Comparison of ENCODE assay signal across 18 cellular contexts in the genomic region with DNA sequence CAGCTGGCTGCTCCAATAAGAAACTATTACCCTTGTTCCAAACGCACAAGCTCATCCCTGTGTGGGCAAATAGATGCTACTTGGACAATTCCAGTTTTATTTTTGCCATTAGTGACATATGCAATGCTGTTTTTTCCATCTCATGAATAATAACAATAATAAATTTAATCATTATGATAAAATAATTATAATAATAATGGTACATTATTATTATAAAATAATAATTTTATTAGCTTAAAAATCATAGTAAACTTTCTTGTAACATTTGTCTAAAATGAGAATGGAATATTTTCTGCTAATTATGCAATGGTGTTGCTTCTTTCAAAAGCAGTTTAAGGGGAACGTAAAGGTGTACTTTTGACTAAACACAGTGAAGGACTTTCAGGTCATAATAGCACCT.
DNase-seq lines count a peak whose midpoint lies in the region; ATAC-seq and TF ChIP-seq lines count a peak whose summit lies in the region.
"Had no signal": no experiment of that assay in that cellular context is flagged by ENCODE, and none has a peak within 500 bp of the region (broad histone marks: within the 10 kb centered on the region; RNA-seq: fewer than 3 reads in every experiment).

No MANE protein-coding gene starts in this region.

- H4K20me1 ChIP-seq in OCI-LY3 (ENCODE audit: insufficient read depth, low read length) = no peaks in the 10 kb centered on the region
- H4K20me1 ChIP-seq: BLaER1 had no signal

- TF ChIP-seq CTCF in OCI-LY3 (IDR thresholded peaks at IDR 0.05; ENCODE audit: low read depth, low read length) = no peak

- H3K4me2 ChIP-seq in OCI-LY3 (ENCODE audit: low read length) = peak overlapping the region; percentile 66
- H3K4me2 ChIP-seq: BLaER1 had no signal

- H3K4me3 ChIP-seq in OCI-LY3 (ENCODE audit: low read length) = peak overlapping the region; percentile 15
- H3K4me3 ChIP-seq: BLaER1 had no signal

- no peak for ATAC-seq in activated naive CD8-positive, alpha-beta T cell treated with anti-CD3 and anti-CD28 coated beads, Interleukin-2, amount 50 U/mL, for 24 hours
- ATAC-seq in central memory CD8-positive, alpha-beta T cell (replicated peaks; ENCODE audit: extremely low read depth, poor library complexity, severe bottlenecking) = no peak
- ATAC-seq in GM18870 (IDR thresholded peaks at IDR 0.05; ENCODE audit: unreplicated experiment) (no peak), GM18502 (IDR thresholded peaks at IDR 0.05; ENCODE audit: poor library complexity, unreplicated experiment) (no peak)
- ATAC-seq in activated naive CD4-positive, alpha-beta T cell treated with anti-CD3 and anti-CD28 coated beads, Interleukin-2, amount 50 U/mL, for 72 hours = no peak
- ATAC-seq: HCT116 had no signal

- no peaks in the 10 kb centered on the region for H3K79me2 ChIP-seq in OCI-LY3 (ENCODE audit: low read length)

- H3K9me3 ChIP-seq in OCI-LY3 (ENCODE audit: insufficient read depth, low read length) = no peaks in the 10 kb centered on the region
- H3K9me3 ChIP-seq: BLaER1 had no signal

- H3K27ac ChIP-seq in OCI-LY3 (ENCODE audit: low read length) = peak overlapping the region; percentile 88
- H3K27ac ChIP-seq: BLaER1 had no signal

- H2AFZ ChIP-seq in OCI-LY3 (ENCODE audit: low read depth, low read length) = no peak overlapping the region

- peak overlapping the region; percentile 39; the same call in 1 of the 2 replicates for H3K9ac ChIP-seq in OCI-LY3 (ENCODE audit: low read length)
- H3K9ac ChIP-seq: BLaER1 had no signal

- H3K9me3 Mint-ChIP-seq in activated naive CD8-positive, alpha-beta T cell treated with anti-CD3 and anti-CD28 coated beads for 36 hours = no peaks in the 10 kb centered on the region
- H3K9me3 Mint-ChIP-seq in activated naive CD8-positive, alpha-beta T cell treated with anti-CD3 and anti-CD28 coated beads, Interleukin-2, amount 50 U/mL, for 24 hours = peaks cover 7% of the 10 kb centered on the region
- H3K9me3 Mint-ChIP-seq in central memory CD8-positive, alpha-beta T cell = no peaks in the 10 kb centered on the region
- H3K9me3 Mint-ChIP-seq in activated naive CD4-positive, alpha-beta T cell treated with anti-CD3 and anti-CD28 coated beads, Interleukin-2, amount 50 U/mL, for 72 hours = peaks cover 0 to 5% of the 10 kb centered on the region in 2 donors
- H3K9me3 Mint-ChIP-seq: CD14-positive monocyte had no signal

- peak overlapping the region; percentile 76 for H3K27ac Mint-ChIP-seq in activated naive CD8-positive, alpha-beta T cell treated with anti-CD3 and anti-CD28 coated beads for 36 hours
- H3K27ac Mint-ChIP-seq in activated naive CD8-positive, alpha-beta T cell treated with anti-CD3 and anti-CD28 coated beads, Interleukin-2, amount 50 U/mL, for 24 hours = no peak overlapping the region
- peak overlapping the region; percentile 24 for H3K27ac Mint-ChIP-seq in central memory CD8-positive, alpha-beta T cell (ENCODE audit: low read depth)
- no peak overlapping the region for H3K27ac Mint-ChIP-seq in activated naive CD4-positive, alpha-beta T cell treated with anti-CD3 and anti-CD28 coated beads, Interleukin-2, amount 50 U/mL, for 72 hours
- H3K27ac Mint-ChIP-seq: CD14-positive monocyte; CD4-positive, alpha-beta memory T cell had no signal

- peaks cover 35% of the 10 kb centered on the region for H3K4me1 Mint-ChIP-seq in activated naive CD8-positive, alpha-beta T cell treated with anti-CD3 and anti-CD28 coated beads for 36 hours
- peaks cover 28% of the 10 kb centered on the region for H3K4me1 Mint-ChIP-seq in activated naive CD8-positive, alpha-beta T cell treated with anti-CD3 and anti-CD28 coated beads, Interleukin-2, amount 50 U/mL, for 24 hours
- H3K4me1 Mint-ChIP-seq in central memory CD8-positive, alpha-beta T cell = no peaks in the 10 kb centered on the region

- H3K27me3 Mint-ChIP-seq in activated naive CD8-positive, alpha-beta T cell treated with anti-CD3 and anti-CD28 coated beads for 36 hours = no peaks in the 10 kb centered on the region
- no peaks in the 10 kb centered on the region for H3K27me3 Mint-ChIP-seq in activated naive CD8-positive, alpha-beta T cell treated with anti-CD3 and anti-CD28 coated beads, Interleukin-2, amount 50 U/mL, for 24 hours
- H3K27me3 Mint-ChIP-seq in central memory CD8-positive, alpha-beta T cell = no peaks in the 10 kb centered on the region
- H3K27me3 Mint-ChIP-seq: CD4-positive, alpha-beta memory T cell had no signal

- no peak for DNase-seq in activated naive CD8-positive, alpha-beta T cell treated with anti-CD3 and anti-CD28 coated beads for 36 hours
- DNase-seq in activated naive CD8-positive, alpha-beta T cell treated with anti-CD3 and anti-CD28 coated beads, Interleukin-2, amount 50 U/mL, for 24 hours = no peak
- no peak for DNase-seq in central memory CD8-positive, alpha-beta T cell (ENCODE audit: low spot score in 2 of 2)
- DNase-seq in activated naive CD4-positive, alpha-beta T cell treated with anti-CD3 and anti-CD28 coated beads, Interleukin-2, amount 50 U/mL, for 72 hours (ENCODE audit: low spot score in 2 of 2) = no peak
- DNase-seq: 8988T; CD4-positive, alpha-beta memory T cell; DMS153; DMS79; GDM1; GOT3; H7; IMR-90 had no signal

- H3K27me3 ChIP-seq in OCI-LY3 (ENCODE audit: low read depth, low read length) = no peaks in the 10 kb centered on the region
- H3K27me3 ChIP-seq: BLaER1 had no signal

- H3K4me1 ChIP-seq in OCI-LY3 (ENCODE audit: low read length) = peaks cover 90% of the 10 kb centered on the region
- H3K4me1 ChIP-seq: BLaER1 had no signal

- H3K36me3 ChIP-seq in OCI-LY3 (replicated peaks; ENCODE audit: low read depth, low read length) = no peaks in the 10 kb centered on the region
- H3K36me3 ChIP-seq: BLaER1 had no signal

- no peaks in the 10 kb centered on the region for H3K36me3 Mint-ChIP-seq in activated naive CD8-positive, alpha-beta T cell treated with anti-CD3 and anti-CD28 coated beads for 36 hours
- no peaks in the 10 kb centered on the region for H3K36me3 Mint-ChIP-seq in activated naive CD8-positive, alpha-beta T cell treated with anti-CD3 and anti-CD28 coated beads, Interleukin-2, amount 50 U/mL, for 24 hours (ENCODE audit: low read depth)
- no peaks in the 10 kb centered on the region for H3K36me3 Mint-ChIP-seq in central memory CD8-positive, alpha-beta T cell (ENCODE audit: insufficient read depth)
- no peaks in the 10 kb centered on the region for H3K36me3 Mint-ChIP-seq in activated naive CD4-positive, alpha-beta T cell treated with anti-CD3 and anti-CD28 coated beads, Interleukin-2, amount 50 U/mL, for 72 hours
- H3K36me3 Mint-ChIP-seq: CD14-positive monocyte; CD4-positive, alpha-beta memory T cell had no signal

- no peak overlapping the region for H3K4me3 Mint-ChIP-seq in activated naive CD8-positive, alpha-beta T cell treated with anti-CD3 and anti-CD28 coated beads for 36 hours
- no peak overlapping the region for H3K4me3 Mint-ChIP-seq in activated naive CD8-positive, alpha-beta T cell treated with anti-CD3 and anti-CD28 coated beads, Interleukin-2, amount 50 U/mL, for 24 hours
- H3K4me3 Mint-ChIP-seq in central memory CD8-positive, alpha-beta T cell = no peak overlapping the region
- H3K4me3 Mint-ChIP-seq: CD14-positive monocyte; CD4-positive, alpha-beta memory T cell had no signal

Comparison
In these comparisons a context has a peak if more than half of its experiments do, and no peak if none do; other contexts are left out.
1. H3K27ac Mint-ChIP-seq: peak in activated naive CD8-positive, alpha-beta T cell treated with anti-CD3 and anti-CD28 coated beads for 36 hours (single experiment) and central memory CD8-positive, alpha-beta T cell (single experiment); none in activated naive CD8-positive, alpha-beta T cell treated with anti-CD3 and anti-CD28 coated beads, Interleukin-2, amount 50 U/mL, for 24 hours (single experiment) and activated naive CD4-positive, alpha-beta T cell treated with anti-CD3 and anti-CD28 coated beads, Interleukin-2, amount 50 U/mL, for 72 hours (0 of 2).